2 cellular contexts compared by ENCODE assay signal in genomic region chr16:4654387-4654901, GRCh38.
TF ChIP-seq lines count a peak whose summit lies in the region.

No MANE protein-coding gene starts in this region.

TF ChIP-seq in WTC11, 78 proteins besides CTCF, POLR2A, EP300 and RAD21:
- TF ChIP-seq TCF7 (CRISPR knock-in tag; IDR thresholded peaks at IDR 0.05; ENCODE audit: low read depth) (no peak), MYBL2 (CRISPR knock-in tag; IDR thresholded peaks at IDR 0.05) (no peak), FOXP1 (CRISPR knock-in tag; IDR thresholded peaks at IDR 0.05; ENCODE audit: borderline replicate concordance) (no peak), NR2C2 (CRISPR knock-in tag; IDR thresholded peaks at IDR 0.05) (no peak), ELF4 (CRISPR knock-in tag; IDR thresholded peaks at IDR 0.05; ENCODE audit: low read depth) (no peak)
- TF ChIP-seq, protein P1, sequence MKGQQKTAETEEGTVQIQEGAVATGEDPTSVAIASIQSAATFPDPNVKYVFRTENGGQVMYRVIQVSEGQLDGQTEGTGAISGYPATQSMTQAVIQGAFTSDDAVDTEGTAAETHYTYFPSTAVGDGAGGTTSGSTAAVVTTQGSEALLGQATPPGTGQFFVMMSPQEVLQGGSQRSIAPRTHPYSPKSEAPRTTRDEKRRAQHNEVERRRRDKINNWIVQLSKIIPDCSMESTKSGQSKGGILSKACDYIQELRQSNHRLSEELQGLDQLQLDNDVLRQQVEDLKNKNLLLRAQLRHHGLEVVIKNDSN (CRISPR knock-in tag; IDR thresholded peaks at IDR 0.05) = no peak
- TF ChIP-seq, protein P2, sequence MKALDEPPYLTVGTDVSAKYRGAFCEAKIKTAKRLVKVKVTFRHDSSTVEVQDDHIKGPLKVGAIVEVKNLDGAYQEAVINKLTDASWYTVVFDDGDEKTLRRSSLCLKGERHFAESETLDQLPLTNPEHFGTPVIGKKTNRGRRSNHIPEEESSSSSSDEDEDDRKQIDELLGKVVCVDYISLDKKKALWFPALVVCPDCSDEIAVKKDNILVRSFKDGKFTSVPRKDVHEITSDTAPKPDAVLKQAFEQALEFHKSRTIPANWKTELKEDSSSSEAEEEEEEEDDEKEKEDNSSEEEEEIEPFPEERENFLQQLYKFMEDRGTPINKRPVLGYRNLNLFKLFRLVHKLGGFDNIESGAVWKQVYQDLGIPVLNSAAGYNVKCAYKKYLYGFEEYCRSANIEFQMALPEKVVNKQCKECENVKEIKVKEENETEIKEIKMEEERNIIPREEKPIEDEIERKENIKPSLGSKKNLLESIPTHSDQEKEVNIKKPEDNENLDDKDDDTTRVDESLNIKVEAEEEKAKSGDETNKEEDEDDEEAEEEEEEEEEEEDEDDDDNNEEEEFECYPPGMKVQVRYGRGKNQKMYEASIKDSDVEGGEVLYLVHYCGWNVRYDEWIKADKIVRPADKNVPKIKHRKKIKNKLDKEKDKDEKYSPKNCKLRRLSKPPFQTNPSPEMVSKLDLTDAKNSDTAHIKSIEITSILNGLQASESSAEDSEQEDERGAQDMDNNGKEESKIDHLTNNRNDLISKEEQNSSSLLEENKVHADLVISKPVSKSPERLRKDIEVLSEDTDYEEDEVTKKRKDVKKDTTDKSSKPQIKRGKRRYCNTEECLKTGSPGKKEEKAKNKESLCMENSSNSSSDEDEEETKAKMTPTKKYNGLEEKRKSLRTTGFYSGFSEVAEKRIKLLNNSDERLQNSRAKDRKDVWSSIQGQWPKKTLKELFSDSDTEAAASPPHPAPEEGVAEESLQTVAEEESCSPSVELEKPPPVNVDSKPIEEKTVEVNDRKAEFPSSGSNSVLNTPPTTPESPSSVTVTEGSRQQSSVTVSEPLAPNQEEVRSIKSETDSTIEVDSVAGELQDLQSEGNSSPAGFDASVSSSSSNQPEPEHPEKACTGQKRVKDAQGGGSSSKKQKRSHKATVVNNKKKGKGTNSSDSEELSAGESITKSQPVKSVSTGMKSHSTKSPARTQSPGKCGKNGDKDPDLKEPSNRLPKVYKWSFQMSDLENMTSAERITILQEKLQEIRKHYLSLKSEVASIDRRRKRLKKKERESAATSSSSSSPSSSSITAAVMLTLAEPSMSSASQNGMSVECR (CRISPR knock-in tag; IDR thresholded peaks at IDR 0.05; ENCODE audit: borderline replicate concordance) = no peak
- TF ChIP-seq, protein P3, sequence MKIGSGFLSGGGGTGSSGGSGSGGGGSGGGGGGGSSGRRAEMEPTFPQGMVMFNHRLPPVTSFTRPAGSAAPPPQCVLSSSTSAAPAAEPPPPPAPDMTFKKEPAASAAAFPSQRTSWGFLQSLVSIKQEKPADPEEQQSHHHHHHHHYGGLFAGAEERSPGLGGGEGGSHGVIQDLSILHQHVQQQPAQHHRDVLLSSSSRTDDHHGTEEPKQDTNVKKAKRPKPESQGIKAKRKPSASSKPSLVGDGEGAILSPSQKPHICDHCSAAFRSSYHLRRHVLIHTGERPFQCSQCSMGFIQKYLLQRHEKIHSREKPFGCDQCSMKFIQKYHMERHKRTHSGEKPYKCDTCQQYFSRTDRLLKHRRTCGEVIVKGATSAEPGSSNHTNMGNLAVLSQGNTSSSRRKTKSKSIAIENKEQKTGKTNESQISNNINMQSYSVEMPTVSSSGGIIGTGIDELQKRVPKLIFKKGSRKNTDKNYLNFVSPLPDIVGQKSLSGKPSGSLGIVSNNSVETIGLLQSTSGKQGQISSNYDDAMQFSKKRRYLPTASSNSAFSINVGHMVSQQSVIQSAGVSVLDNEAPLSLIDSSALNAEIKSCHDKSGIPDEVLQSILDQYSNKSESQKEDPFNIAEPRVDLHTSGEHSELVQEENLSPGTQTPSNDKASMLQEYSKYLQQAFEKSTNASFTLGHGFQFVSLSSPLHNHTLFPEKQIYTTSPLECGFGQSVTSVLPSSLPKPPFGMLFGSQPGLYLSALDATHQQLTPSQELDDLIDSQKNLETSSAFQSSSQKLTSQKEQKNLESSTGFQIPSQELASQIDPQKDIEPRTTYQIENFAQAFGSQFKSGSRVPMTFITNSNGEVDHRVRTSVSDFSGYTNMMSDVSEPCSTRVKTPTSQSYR (CRISPR knock-in tag; IDR thresholded peaks at IDR 0.05) = no peak

TF ChIP-seq in SK-N-SH, 30 proteins besides CTCF, POLR2A, EP300 and RAD21:
- no peak for TF ChIP-seq RXRA (IDR thresholded peaks at IDR 0.05; ENCODE audit: borderline replicate concordance, low read depth)
